Comparison of ENCODE assay signal across 10 cellular contexts in genomic region chr10:31912898-31913847, GRCh38. TPM values are rescaled to one million over a fixed set of nuclear protein-coding genes. Genes with fewer than 3 reads are reported as not detected.
DNase-seq lines count a peak whose midpoint lies in the region; ATAC-seq and TF ChIP-seq lines count a peak whose summit lies in the region.
"Had no signal": no experiment of that assay in that cellular context is flagged by ENCODE, and none has a peak within 500 bp of the region (broad histone marks: within the 10 kb centered on the region; RNA-seq: fewer than 3 reads in every experiment).

No MANE protein-coding gene starts in this region.

- H3K36me3 Mint-ChIP-seq in stimulated activated memory B cell treated with anti-CD40 and anti-IgM and Interleukin-4, amounts not matched to agents 10 μg/mL and 1 μg/mL and 100 μg/mL, for 72 hours = peaks cover 18% of the 10 kb centered on the region

- peak; percentile 18 for DNase-seq in NCI-H2171 treated with DMSO at 0.1 percent for 48 hours (lab: John Stamatoyannopoulos, UW)
- DNase-seq in NCI-H2171 (lab: John Stamatoyannopoulos, UW) = no peak
- DNase-seq in ascending aorta (ENCODE audit: low spot score in 2 of 2) = no peak
- DNase-seq in left cardiac atrium = peak; percentile 34
- DNase-seq in NCI-H82 treated with DMSO at 0.1 percent for 48 hours (lab: John Stamatoyannopoulos, UW; ENCODE audit: unreplicated experiment) = no peak
- DNase-seq in DMS53 treated with DMSO at 0.1 percent for 48 hours (lab: John Stamatoyannopoulos, UW; ENCODE audit: unreplicated experiment) = no peak
- DNase-seq: activated CD4-positive, alpha-beta T cell treated with anti-CD3 and anti-CD28 coated beads for 48 hours had no signal

- H3K4me1 Mint-ChIP-seq in stimulated activated memory B cell treated with anti-CD40 and anti-IgM and Interleukin-4, amounts not matched to agents 10 μg/mL and 1 μg/mL and 100 μg/mL, for 72 hours = peaks cover 78% of the 10 kb centered on the region

- no peaks in the 10 kb centered on the region for H3K36me3 ChIP-seq in ascending aorta
- H3K36me3 ChIP-seq: vagina had no signal

- H3K9me3 Mint-ChIP-seq in stimulated activated memory B cell treated with anti-CD40 and anti-IgM and Interleukin-4, amounts not matched to agents 10 μg/mL and 1 μg/mL and 100 μg/mL, for 72 hours = no peaks in the 10 kb centered on the region

- peak; percentile 58 to 78 for ATAC-seq in left cardiac atrium
- ATAC-seq in stimulated activated memory B cell treated with anti-CD40 and anti-IgM and Interleukin-4, amounts not matched to agents 10 μg/mL and 1 μg/mL and 100 μg/mL, for 72 hours = no peak
- no peak for ATAC-seq in HG02610 (IDR thresholded peaks at IDR 0.05; ENCODE audit: unreplicated experiment)

- H3K27me3 Mint-ChIP-seq in stimulated activated memory B cell treated with anti-CD40 and anti-IgM and Interleukin-4, amounts not matched to agents 10 μg/mL and 1 μg/mL and 100 μg/mL, for 72 hours = no peaks in the 10 kb centered on the region

- intact Hi-C loops in ascending aorta (cut with DNase I) = no loop called here
- intact Hi-C loops in left cardiac atrium (cut with DNase I) = no loop called here

- H3K27ac ChIP-seq in ascending aorta = peak overlapping the region; percentile 15 to 35
- H3K27ac ChIP-seq: vagina had no signal

- TF ChIP-seq CTCF in ascending aorta (IDR thresholded peaks at IDR 0.05) = no peak

- peaks cover 4 to 24% of the 10 kb centered on the region in 2 donors for H3K4me1 ChIP-seq in ascending aorta

- H3K9me3 ChIP-seq in ascending aorta = no peaks in the 10 kb centered on the region
- H3K9me3 ChIP-seq: vagina had no signal

- peak overlapping the region in 1 of 2 donors; percentile 33 for H3K4me3 ChIP-seq in ascending aorta
- H3K4me3 ChIP-seq: vagina had no signal

- no peaks in the 10 kb centered on the region for H3K27me3 ChIP-seq in ascending aorta
- H3K27me3 ChIP-seq: vagina had no signal

- H3K27ac Mint-ChIP-seq in stimulated activated memory B cell treated with anti-CD40 and anti-IgM and Interleukin-4, amounts not matched to agents 10 μg/mL and 1 μg/mL and 100 μg/mL, for 72 hours = peak overlapping the region; percentile 9

- H3K4me3 Mint-ChIP-seq in stimulated activated memory B cell treated with anti-CD40 and anti-IgM and Interleukin-4, amounts not matched to agents 10 μg/mL and 1 μg/mL and 100 μg/mL, for 72 hours = no peak overlapping the region

RNA-seq across cellular contexts. Expression of gene ARHGAP12, which starts 15.5 kb away (rescaled TPM):
- total RNA-seq in ascending aorta = 11.4 TPM
- total RNA-seq in left cardiac atrium = 10 to 100 TPM; 17.2 to 21.7 TPM

Comparison
In these comparisons a context has a peak if more than half of its experiments do, and no peak if none do; other contexts are left out.
1. DNase-seq: peak in NCI-H2171 treated with DMSO at 0.1 percent for 48 hours (single experiment) and left cardiac atrium (single experiment); none in NCI-H2171 (single experiment), ascending aorta (0 of 2), NCI-H82 treated with DMSO at 0.1 percent for 48 hours (single experiment) and DMS53 treated with DMSO at 0.1 percent for 48 hours (single experiment).
2. ATAC-seq: peak in left cardiac atrium (2 of 2); none in stimulated activated memory B cell treated with anti-CD40 and anti-IgM and Interleukin-4, amounts not matched to agents 10 μg/mL and 1 μg/mL and 100 μg/mL, for 72 hours (single experiment) and HG02610 (single experiment).